ENCODE assay signal across 19 cellular contexts in genomic region chr17:79573196-79573929, GRCh38. TPM values are rescaled to one million over a fixed set of nuclear protein-coding genes. Genes with fewer than 3 reads are reported as not detected.
DNase-seq lines count a peak whose midpoint lies in the region; ATAC-seq and TF ChIP-seq lines count a peak whose summit lies in the region.
"Had no signal": no experiment of that assay in that cellular context is flagged by ENCODE, and none has a peak within 500 bp of the region (broad histone marks: within the 10 kb centered on the region; RNA-seq: fewer than 3 reads in every experiment).

No MANE protein-coding gene starts in this region.

- ATAC-seq in RWPE2 (ENCODE audit: low read depth): peak; percentile 51
- no peak for ATAC-seq in GM19463 (IDR thresholded peaks at IDR 0.05; ENCODE audit: unreplicated experiment)
- ATAC-seq in GM21515 (IDR thresholded peaks at IDR 0.05; ENCODE audit: unreplicated experiment): no peak

- H3K4me3 ChIP-seq in RWPE2 (ENCODE audit: severe bottlenecking): no peak overlapping the region
- H3K4me3 ChIP-seq: HAP-1, hepatocyte, PC-9 had no signal

- DNase-seq in NCI-H524 (lab: John Stamatoyannopoulos, UW): peak; percentile 25 to 53
- no peak for DNase-seq in NCI-H524 treated with DMSO at 0.1 percent for 48 hours (lab: John Stamatoyannopoulos, UW)
- no peak for DNase-seq in RWPE2 (ENCODE audit: low spot score)
- peak in 35 of 42 donors; percentile 14 to 77 (median 55) for DNase-seq in head of caudate nucleus
- no peak for DNase-seq in NCI-H1930 (lab: John Stamatoyannopoulos, UW)
- DNase-seq: activated CD4-positive, alpha-beta T cell treated with anti-CD3 and anti-CD28 coated beads, Interleukin-2, amount 50 U/mL, for 48 hours; activated T-cell treated with anti-CD3 and anti-CD28 coated beads, Interleukin-2, amount 50 U/mL, for 1 hour; NCI-H1436; NCI-H526 treated with DMSO at 0.1 percent for 48 hours; PC-9 had no signal

- H3K27ac ChIP-seq in RWPE2 (ENCODE audit: poor library complexity, severe bottlenecking): no peak overlapping the region
- peak overlapping the region; percentile 60 for H3K27ac ChIP-seq in temporal lobe (ENCODE audit: low read depth, low read length)
- H3K27ac ChIP-seq: C4-2B, hepatocyte, PC-9 had no signal

- intact Hi-C loops in head of caudate nucleus (cut with DNase I): no loop called here

- peaks cover 4% of the 10 kb centered on the region for H3K27me3 ChIP-seq in RWPE2 (ENCODE audit: insufficient read depth, poor library complexity, severe bottlenecking)
- H3K27me3 ChIP-seq: hepatocyte had no signal

- H3K9me3 ChIP-seq in RWPE2 (ENCODE audit: severe bottlenecking): no peaks in the 10 kb centered on the region
- H3K9me3 ChIP-seq: HAP-1 had no signal

- no peak for TF ChIP-seq CTCF in RWPE2 (IDR thresholded peaks at IDR 0.05; ENCODE audit: poor library complexity, severe bottlenecking)

- H3K36me3 ChIP-seq in RWPE2 (ENCODE audit: low read depth): no peaks in the 10 kb centered on the region
- H3K36me3 ChIP-seq: HAP-1 had no signal

- peaks cover 7% of the 10 kb centered on the region for H3K4me1 ChIP-seq in RWPE2 (ENCODE audit: insufficient read depth, poor library complexity, severe bottlenecking)
- H3K4me1 ChIP-seq: HAP-1 had no signal

RNA-seq across cellular contexts. Expression of gene RBFOX3, which starts 37.5 kb away (rescaled TPM):
- 5.9 TPM for total RNA-seq in temporal lobe
- total RNA-seq: A673, dermis microvascular lymphatic vessel endothelial cell, hepatocyte, HT-29, PC-9 had no signal

Comparison
In these comparisons a context has a peak if more than half of its experiments do, and no peak if none do; other contexts are left out.
1. DNase-seq: peak in NCI-H524 (2 of 2) and head of caudate nucleus (35 of 42); none in NCI-H524 treated with DMSO at 0.1 percent for 48 hours (single experiment), RWPE2 (single experiment) and NCI-H1930 (0 of 2).